ENCODE assay signal across 8 cellular contexts in the genomic region with DNA sequence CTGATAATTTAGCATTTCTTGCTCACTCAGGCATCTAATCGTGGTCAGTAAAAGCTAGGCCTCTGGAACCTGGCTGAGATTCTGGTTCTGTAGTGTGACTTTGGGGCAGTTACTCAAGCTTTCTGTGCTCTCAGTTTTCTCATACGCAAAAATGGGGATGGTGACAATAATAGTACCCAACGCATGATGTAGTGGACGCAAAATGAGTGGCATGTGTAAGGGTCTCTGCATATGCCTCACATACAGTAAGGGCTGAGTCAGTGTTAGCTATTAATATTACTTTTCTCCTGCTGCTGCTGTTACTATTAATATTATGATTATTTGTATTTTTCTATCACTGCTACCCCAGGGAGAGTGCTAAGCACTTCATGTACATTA. TPM values are rescaled to one million over a fixed set of nuclear protein-coding genes. Genes with fewer than 3 reads are reported as not detected.
DNase-seq lines count a peak whose midpoint lies in the region; ATAC-seq and TF ChIP-seq lines count a peak whose summit lies in the region.

No MANE protein-coding gene starts in this region.

- H3K9me3 ChIP-seq in cardiac muscle cell (ENCODE audit: low read depth), result no peaks in the 10 kb centered on the region
- H3K9me3 ChIP-seq in adipocyte (ENCODE audit: control insufficient read depth, low read length), result peaks cover 5% of the 10 kb centered on the region
- H3K9me3 ChIP-seq in right lobe of liver, result no peaks in the 10 kb centered on the region
- peaks cover 0 to under 1% of the 10 kb centered on the region in 2 donors for H3K9me3 ChIP-seq in uterus

- peak overlapping the region; percentile 69 for H3K4me3 ChIP-seq in cardiac muscle cell
- H3K4me3 ChIP-seq in adipocyte (ENCODE audit: low read length), result peak overlapping the region; percentile 88
- H3K4me3 ChIP-seq in right lobe of liver, result peak overlapping the region; percentile 26 to 77 (median 68)
- peak overlapping the region; percentile 56 to 57 for H3K4me3 ChIP-seq in uterus

- DNase-seq in cardiac muscle cell (ENCODE audit: low read depth in 1 of 2, low spot score in 1 of 2) (no peak), cardiac septum (ENCODE audit: low spot score) (no peak), adipocyte (ENCODE audit: low read depth) (peak; percentile 6), right lobe of liver (no peak), uterus (no peak), NCI-H1048 (lab: John Stamatoyannopoulos, UW) (no peak), DMS53 (lab: John Stamatoyannopoulos, UW) (no peak)

- H3K36me3 ChIP-seq in cardiac muscle cell, result no peaks in the 10 kb centered on the region
- H3K36me3 ChIP-seq in adipocyte (ENCODE audit: control insufficient read depth, insufficient read depth, low read length, severe bottlenecking), result no peaks in the 10 kb centered on the region
- no peaks in the 10 kb centered on the region for H3K36me3 ChIP-seq in right lobe of liver
- no peaks in the 10 kb centered on the region for H3K36me3 ChIP-seq in uterus

- peak overlapping the region; percentile 83 for H3K9ac ChIP-seq in adipocyte (ENCODE audit: low read length)

- 3% methylated on average over 4 of the region's 4 CpGs for WGBS in right lobe of liver (ENCODE audit: insufficient coverage, low coverage, low lambda C conversion rate, missing lambda C conversion rate)

- H3K4me1 ChIP-seq in cardiac muscle cell (ENCODE audit: low read depth) (peaks cover 9% of the 10 kb centered on the region), adipocyte (ENCODE audit: control insufficient read depth, insufficient read depth, low read length) (peaks cover 7% of the 10 kb centered on the region), right lobe of liver (peaks cover 0 to 7% (median 3%) of the 10 kb centered on the region in 4 donors), uterus (peaks cover 0 to 3% of the 10 kb centered on the region in 2 donors)

- intact Hi-C loops in cardiac septum (cut with DNase I), result no loop called here
- intact Hi-C loops in right lobe of liver (cut with DNase I), result no loop called here
- intact Hi-C loops in uterus (cut with DNase I; ENCODE audit: low total_unique reads), result no loop called here

- no peak for ATAC-seq in right lobe of liver
- ATAC-seq in GM19035 (IDR thresholded peaks at IDR 0.05; ENCODE audit: unreplicated experiment), result no peak

- H3K27me3 ChIP-seq in cardiac muscle cell, result no peaks in the 10 kb centered on the region
- no peaks in the 10 kb centered on the region for H3K27me3 ChIP-seq in adipocyte (replicated peaks; ENCODE audit: control insufficient read depth, insufficient read depth, low read length)
- H3K27me3 ChIP-seq in right lobe of liver, result no peaks in the 10 kb centered on the region
- no peaks in the 10 kb centered on the region for H3K27me3 ChIP-seq in uterus

- no peak for TF ChIP-seq CTCF in cardiac muscle cell (IDR thresholded peaks at IDR 0.05; ENCODE audit: low read depth, low read length)
- TF ChIP-seq CTCF in right lobe of liver (IDR thresholded peaks at IDR 0.05), result no peak
- no peak for TF ChIP-seq CTCF in uterus (IDR thresholded peaks at IDR 0.05)

- no peak for TF ChIP-seq POLR2A in right lobe of liver (IDR thresholded peaks at IDR 0.05)
- no peak for TF ChIP-seq POLR2A in uterus (IDR thresholded peaks at IDR 0.05)

- H3K27ac ChIP-seq in cardiac muscle cell (peak overlapping the region; percentile 84), right lobe of liver (no peak overlapping the region), uterus (peak overlapping the region in 1 of 2 donors; percentile 52)

RNA-seq across cellular contexts. Expression of gene GINS1, which starts 0.7 kb away (rescaled TPM):
- total RNA-seq in cardiac muscle cell (9.6 and 13.4 TPM in 2 replicates), cardiac septum (0.43 TPM), right lobe of liver (1 to 10 TPM in 2 of 6 experiments, under 1 TPM in 4; 0.37 to 3.5 (median 0.76) TPM), uterus (10 to 100 TPM in 1 of 4 donors, 1 to 10 TPM in 1, not detected in 2; 1.3 to 14.3 TPM)
- polyA plus RNA-seq in cardiac muscle cell, result 9.9 and 10.5 TPM in 2 replicates

RNA-seq across cellular contexts. Expression of gene ABHD12, which starts 17.5 kb away (rescaled TPM):
- 57.4 and 64.1 TPM in 2 replicates for total RNA-seq in cardiac muscle cell
- 112 and 113 TPM in 2 replicates for polyA plus RNA-seq in cardiac muscle cell
- total RNA-seq in cardiac septum, result 35.8 TPM
- 10 to 100 TPM; 16.1 to 23.6 (median 18.7) TPM for total RNA-seq in right lobe of liver
- 10 to 100 TPM in 3 of 4 donors, 1 to 10 TPM in 1; 10.0 to 47.6 (median 36.3) TPM for total RNA-seq in uterus
